8 cellular contexts compared by ENCODE assay signal in genomic region chr6:43263314-43264178, GRCh38. TPM values are rescaled to one million over a fixed set of nuclear protein-coding genes. Genes with fewer than 3 reads are reported as not detected.
DNase-seq lines count a peak whose midpoint lies in the region.

No MANE protein-coding gene starts in this region.

- DNase-seq in DMS53 treated with DMSO at 0.1 percent for 48 hours (lab: John Stamatoyannopoulos, UW; ENCODE audit: unreplicated experiment) (peak; percentile 31), H4 (ENCODE audit: low spot score) (peak; percentile 73), NCI-H1694 treated with DMSO at 0.1 percent for 48 hours (lab: John Stamatoyannopoulos, UW) (peak; percentile 31), left kidney (ENCODE audit: low read depth, low spot score) (peak; percentile 89), OCI-M2 (lab: John Stamatoyannopoulos, UW; ENCODE audit: unreplicated experiment) (no peak)
- peak; percentile 66 for DNase-seq in activated CD4-positive, alpha-beta T cell treated with anti-CD3 and anti-CD28 coated beads for 1 hour
- peak; percentile 58 for DNase-seq in central memory CD4-positive, alpha-beta T cell
- DNase-seq in stimulated activated CD4-positive, alpha-beta T cell treated with anti-CD3 and anti-CD28 coated beads, TNF-alpha, amount 100 ng/mL, for 24 hours (ENCODE audit: low read depth in 3 of 3): peak; percentile 55 to 78 (median 59)

RNA-seq across cellular contexts. Expression of gene TTBK1, which starts 20.3 kb away (rescaled TPM):
- total RNA-seq in H4 (2014; rRNA removed; shearing (Covaris generic)): not detected in 2 replicates

RNA-seq across cellular contexts. Expression of gene DNPH1, which starts 34.3 kb away (rescaled TPM):
- 110 and 147 TPM in 2 replicates for total RNA-seq in H4 (2014; rRNA removed; shearing (Covaris generic))

RNA-seq across cellular contexts. Expression of gene SLC22A7, which starts 34.5 kb away (rescaled TPM):
- not detected in 2 replicates for total RNA-seq in H4 (2014; rRNA removed; shearing (Covaris generic))

RNA-seq across cellular contexts. Expression of gene CRIP3, which starts 45.1 kb away (rescaled TPM):
- total RNA-seq in H4 (2014; rRNA removed; shearing (Covaris generic)): not detected in 2 replicates
